In genomic region chr1:89994231-89994804, GRCh38 we compare ENCODE assay signal across 8 cellular contexts. TPM values are rescaled to one million over a fixed set of nuclear protein-coding genes. Genes with fewer than 3 reads are reported as not detected.
DNase-seq lines count a peak whose midpoint lies in the region; ATAC-seq lines count a peak whose summit lies in the region.

No MANE protein-coding gene starts in this region.

- no peak for ATAC-seq in activated naive CD8-positive, alpha-beta T cell treated with anti-CD3 and anti-CD28 coated beads, Interleukin-2, amount 10 ng/mL, durations not matched to agents 7 days and 5 days (ENCODE audit: low read depth)
- ATAC-seq in stimulated activated naive B cell treated with anti-CD40 and anti-IgM and Interleukin-4, amounts not matched to agents 10 μg/mL and 1 μg/mL and 100 μg/mL, for 72 hours (replicated peaks): no peak
- no peak for ATAC-seq in HG03521 (IDR thresholded peaks at IDR 0.05; ENCODE audit: unreplicated experiment)

- H3K27ac ChIP-seq in HUES6 (ENCODE audit: low read depth, low read length): no peak overlapping the region
- H3K27ac ChIP-seq in iPS-20b (ENCODE audit: low read length): no peak overlapping the region

- H3K27me3 ChIP-seq in HUES6 (ENCODE audit: control insufficient read depth, insufficient read depth, low read length) (no peaks in the 10 kb centered on the region), iPS-20b (ENCODE audit: insufficient read depth, low read length) (no peaks in the 10 kb centered on the region)

- POLR2A ChIA-PET in activated naive CD8-positive, alpha-beta T cell treated with anti-CD3 and anti-CD28 coated beads, Interleukin-2, amount 10 ng/mL, durations not matched to agents 7 days and 5 days (lab: Charles Lee): interaction anchor here (1.0 to 1.1 kb wide), 2 partner anchors 151 to 382 kb away, joined by 3 to 4 read pairs; no protein-coding TSS in a partner anchor

- H3K27ac Mint-ChIP-seq in activated naive CD8-positive, alpha-beta T cell treated with anti-CD3 and anti-CD28 coated beads, Interleukin-2, amount 10 ng/mL, durations not matched to agents 7 days and 5 days: peak overlapping the region; percentile 92
- H3K27ac Mint-ChIP-seq in stimulated activated naive B cell treated with anti-CD40 and anti-IgM and Interleukin-4, amounts not matched to agents 10 μg/mL and 1 μg/mL and 100 μg/mL, for 72 hours: peak overlapping the region; percentile 95

- H3K9me3 Mint-ChIP-seq in activated naive CD8-positive, alpha-beta T cell treated with anti-CD3 and anti-CD28 coated beads, Interleukin-2, amount 10 ng/mL, durations not matched to agents 7 days and 5 days: no peaks in the 10 kb centered on the region
- H3K9me3 Mint-ChIP-seq in stimulated activated naive B cell treated with anti-CD40 and anti-IgM and Interleukin-4, amounts not matched to agents 10 μg/mL and 1 μg/mL and 100 μg/mL, for 72 hours: no peaks in the 10 kb centered on the region

- H3K4me1 ChIP-seq in HUES6 (ENCODE audit: control insufficient read depth, insufficient read depth, low read length): peaks cover 45% of the 10 kb centered on the region
- H3K4me1 ChIP-seq in iPS-20b (ENCODE audit: insufficient read depth, low read length): peaks cover 17% of the 10 kb centered on the region; the same call in 1 of the 2 replicates

- H3K4me3 ChIP-seq in HUES6 (ENCODE audit: low read depth, low read length) (peak overlapping the region; percentile 92), iPS-20b (ENCODE audit: low read length) (peak overlapping the region; percentile 84)

- DNase-seq in activated naive CD8-positive, alpha-beta T cell treated with anti-CD3 and anti-CD28 coated beads, Interleukin-2, amount 10 ng/mL, durations not matched to agents 7 days and 5 days: no peak
- DNase-seq in stimulated activated naive B cell treated with anti-CD40 and anti-IgM and Interleukin-4, amounts not matched to agents 10 μg/mL and 1 μg/mL and 100 μg/mL, for 72 hours: no peak
- DNase-seq in AG08395 (ENCODE audit: low spot score) (no peak), AG08396 (ENCODE audit: low spot score) (no peak), NCI-H524 treated with DMSO at 0.1 percent for 48 hours (lab: John Stamatoyannopoulos, UW) (no peak)

- peak overlapping the region; percentile 27 for H3K9ac ChIP-seq in HUES6 (ENCODE audit: low read length)
- H3K9ac ChIP-seq in iPS-20b (ENCODE audit: low read depth, low read length): peak overlapping the region; percentile 68; the same call in 1 of the 2 replicates

- H3K36me3 ChIP-seq in HUES6 (ENCODE audit: control insufficient read depth, insufficient read depth, low read length): peaks cover 14% of the 10 kb centered on the region
- peaks cover 19% of the 10 kb centered on the region for H3K36me3 ChIP-seq in iPS-20b (ENCODE audit: insufficient read depth, low read depth, low read length)

- H3K9me3 ChIP-seq in HUES6 (ENCODE audit: control insufficient read depth, insufficient read depth, low read depth, low read length): no peaks in the 10 kb centered on the region
- no peaks in the 10 kb centered on the region for H3K9me3 ChIP-seq in iPS-20b (ENCODE audit: insufficient read depth, low read depth, low read length)

- peaks cover 19% of the 10 kb centered on the region for H3K4me1 Mint-ChIP-seq in activated naive CD8-positive, alpha-beta T cell treated with anti-CD3 and anti-CD28 coated beads, Interleukin-2, amount 10 ng/mL, durations not matched to agents 7 days and 5 days
- peaks cover 16 to 29% of the 10 kb centered on the region in 2 donors for H3K4me1 Mint-ChIP-seq in stimulated activated naive B cell treated with anti-CD40 and anti-IgM and Interleukin-4, amounts not matched to agents 10 μg/mL and 1 μg/mL and 100 μg/mL, for 72 hours

- peaks cover 9% of the 10 kb centered on the region for H3K36me3 Mint-ChIP-seq in activated naive CD8-positive, alpha-beta T cell treated with anti-CD3 and anti-CD28 coated beads, Interleukin-2, amount 10 ng/mL, durations not matched to agents 7 days and 5 days
- peaks cover 6 to 9% of the 10 kb centered on the region in 2 donors for H3K36me3 Mint-ChIP-seq in stimulated activated naive B cell treated with anti-CD40 and anti-IgM and Interleukin-4, amounts not matched to agents 10 μg/mL and 1 μg/mL and 100 μg/mL, for 72 hours

- H3K27me3 Mint-ChIP-seq in activated naive CD8-positive, alpha-beta T cell treated with anti-CD3 and anti-CD28 coated beads, Interleukin-2, amount 10 ng/mL, durations not matched to agents 7 days and 5 days: peaks cover 9% of the 10 kb centered on the region
- H3K27me3 Mint-ChIP-seq in stimulated activated naive B cell treated with anti-CD40 and anti-IgM and Interleukin-4, amounts not matched to agents 10 μg/mL and 1 μg/mL and 100 μg/mL, for 72 hours: peaks cover 0 to 4% of the 10 kb centered on the region in 2 donors

- H3K4me3 Mint-ChIP-seq in activated naive CD8-positive, alpha-beta T cell treated with anti-CD3 and anti-CD28 coated beads, Interleukin-2, amount 10 ng/mL, durations not matched to agents 7 days and 5 days: peak overlapping the region; percentile 91
- H3K4me3 Mint-ChIP-seq in stimulated activated naive B cell treated with anti-CD40 and anti-IgM and Interleukin-4, amounts not matched to agents 10 μg/mL and 1 μg/mL and 100 μg/mL, for 72 hours: peak overlapping the region; percentile 98 to 99

RNA-seq across cellular contexts. Expression of gene ZNF326, which starts 0.6 kb away (rescaled TPM):
- total RNA-seq in activated naive CD8-positive, alpha-beta T cell treated with anti-CD3 and anti-CD28 coated beads, Interleukin-2, amount 10 ng/mL, durations not matched to agents 7 days and 5 days: 10 to 100 TPM; 18.1 to 18.2 TPM
